ENCODE assay signal across 8 cellular contexts in the genomic region with DNA sequence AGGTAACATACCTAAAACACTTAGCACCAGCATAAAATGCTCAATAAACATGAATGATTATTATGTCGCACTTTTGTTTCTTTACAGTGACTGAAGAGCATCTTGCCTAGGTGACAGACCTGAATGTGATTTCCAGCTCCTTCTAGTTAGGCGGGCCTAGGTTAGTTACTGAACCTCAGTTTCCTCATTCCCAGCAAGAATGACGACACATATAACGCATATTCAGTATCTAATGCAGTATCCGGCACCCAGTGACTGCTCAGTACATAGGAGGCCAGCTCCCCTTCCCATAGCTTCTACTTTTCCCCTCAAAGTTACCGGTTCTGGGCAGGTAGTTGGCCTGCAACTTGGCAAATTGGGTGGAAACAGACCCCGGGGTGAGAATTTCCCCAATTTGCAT. TPM values are rescaled to one million over a fixed set of nuclear protein-coding genes. Genes with fewer than 3 reads are reported as not detected.
DNase-seq lines count a peak whose midpoint lies in the region; ATAC-seq, FAIRE-seq and TF ChIP-seq lines count a peak whose summit lies in the region.

No MANE protein-coding gene starts in this region.

- peaks cover 0 to 4% (median 0%) of the 10 kb centered on the region in 7 donors for H3K9me3 Mint-ChIP-seq in CD14-positive monocyte
- no peaks in the 10 kb centered on the region for H3K9me3 Mint-ChIP-seq in astrocyte (ENCODE audit: unreplicated experiment)

- no peaks in the 10 kb centered on the region for H4K20me1 ChIP-seq in astrocyte (ENCODE audit: insufficient read depth, low read length)

- ATAC-seq in HG03378 (IDR thresholded peaks at IDR 0.05; ENCODE audit: unreplicated experiment) = no peak

- no peak for TF ChIP-seq EP300 in Ishikawa (IDR thresholded peaks at IDR 0.05; ENCODE audit: borderline replicate concordance)

- no peak for FAIRE-seq in astrocyte (lab: Jason Lieb, UNC)

- H3K4me1 Mint-ChIP-seq in CD14-positive monocyte (peaks cover 40% of the 10 kb centered on the region), astrocyte (ENCODE audit: low read depth, unreplicated experiment) (peaks cover 11% of the 10 kb centered on the region)

- peak overlapping the region; percentile 54 for H3K27ac ChIP-seq in astrocyte (ENCODE audit: low read depth, low read length)
- H3K27ac ChIP-seq in mucosa of rectum (ENCODE audit: low read depth in 2 of 2, low read length in 2 of 2) = no peak overlapping the region

- H3K4me2 ChIP-seq in astrocyte (ENCODE audit: low read length) = peak overlapping the region; percentile 99

- H3K4me3 ChIP-seq in astrocyte (ENCODE audit: insufficient read depth, low read depth, low read length) (peak overlapping the region; percentile 79), mucosa of rectum (ENCODE audit: low read length in 2 of 2) (peak overlapping the region; percentile 71 to 89)

- H3K9me3 ChIP-seq in astrocyte (ENCODE audit: insufficient read depth, low read depth, low read length) (no peaks in the 10 kb centered on the region), mucosa of rectum (ENCODE audit: control insufficient read depth in 2 of 2, low read length in 2 of 2) (no peaks in the 10 kb centered on the region)

- H3K36me3 ChIP-seq in astrocyte (ENCODE audit: insufficient read depth, low read length) (peaks cover 6% of the 10 kb centered on the region), mucosa of rectum (ENCODE audit: control insufficient read depth in 2 of 2, insufficient read depth in 2 of 2, low read length in 2 of 2) (peaks cover 0 to 4% of the 10 kb centered on the region in 2 donors)

- no peak for TF ChIP-seq CTCF in CD14-positive monocyte (IDR thresholded peaks at IDR 0.05)
- TF ChIP-seq CTCF in astrocyte (IDR thresholded peaks at IDR 0.05; ENCODE audit: insufficient read depth, low read depth, low read length) = no peak

- H3K4me1 ChIP-seq in astrocyte (ENCODE audit: insufficient read depth, low read length) (peaks cover 10% of the 10 kb centered on the region), mucosa of rectum (ENCODE audit: control insufficient read depth in 2 of 2, insufficient read depth in 2 of 2, low read length in 2 of 2) (peaks cover 7 to 18% of the 10 kb centered on the region in 2 donors)

- H2AFZ ChIP-seq in astrocyte (ENCODE audit: low read depth, low read length) = peak overlapping the region; percentile 96

- H3K27ac Mint-ChIP-seq in CD14-positive monocyte = peak overlapping the region in 6 of 7 donors; percentile 54 to 89 (median 82)
- peak overlapping the region; percentile 41 for H3K27ac Mint-ChIP-seq in astrocyte (ENCODE audit: unreplicated experiment)

- H3K27me3 Mint-ChIP-seq in CD14-positive monocyte (ENCODE audit: low read depth in 3 of 3) (peaks cover 0 to 2% (median 0%) of the 10 kb centered on the region in 3 donors), astrocyte (ENCODE audit: low read depth, unreplicated experiment) (no peaks in the 10 kb centered on the region)

- no peak for TF ChIP-seq RAD21 in Ishikawa (IDR thresholded peaks at IDR 0.05; ENCODE audit: low read depth)

- DNase-seq in CD14-positive monocyte (ENCODE audit: low spot score) = no peak
- DNase-seq in astrocyte (ENCODE audit: low read depth) = no peak
- no peak for DNase-seq in ACHN
- DNase-seq in stimulated activated CD8-positive, alpha-beta memory T cell treated with anti-CD3 and anti-CD28 coated beads, Interleukin-4, amount 100 ng/mL, for 48 hours = no peak
- DNase-seq in DMS153 (lab: John Stamatoyannopoulos, UW) = no peak

- peaks cover 12 to 19% of the 10 kb centered on the region in 2 donors for H3K36me3 Mint-ChIP-seq in CD14-positive monocyte
- H3K36me3 Mint-ChIP-seq in astrocyte (ENCODE audit: low read depth, unreplicated experiment) = peaks cover 1% of the 10 kb centered on the region

- in situ Hi-C loops in ACHN (cut with HindIII; ENCODE audit: low pct_ligation_motif_present, low pct_unique_long_range_greater_than_20kb, low sequenced_read_pairs) = no loop called here

- intact Hi-C loops in CD14-positive monocyte (cut with micrococcal nuclease) = loop anchor here in 1 of 2 donors (5.0 kb wide), 1 partner anchor 36 kb away; no protein-coding TSS in a partner anchor

- H3K4me3 Mint-ChIP-seq in CD14-positive monocyte (peak overlapping the region; percentile 92), astrocyte (ENCODE audit: unreplicated experiment) (peak overlapping the region; percentile 92)

- peaks cover 25% of the 10 kb centered on the region for H3K79me2 ChIP-seq in astrocyte (ENCODE audit: insufficient read depth, low read length)

- H3K9ac ChIP-seq in astrocyte (ENCODE audit: low read length) = peak overlapping the region; percentile 89
- H3K9ac ChIP-seq in mucosa of rectum (ENCODE audit: low read depth in 1 of 2, low read length in 2 of 2) = peak overlapping the region in 1 of 2 donors; percentile 81

- H3K27me3 ChIP-seq in astrocyte (ENCODE audit: insufficient read depth, low read length) = no peaks in the 10 kb centered on the region
- H3K27me3 ChIP-seq in mucosa of rectum (ENCODE audit: control insufficient read depth in 2 of 2, insufficient read depth in 2 of 2, low read length in 2 of 2) = no peaks in the 10 kb centered on the region

TF ChIP-seq in Ishikawa, 13 proteins besides CTCF, POLR2A, EP300 and RAD21:
- 0 out of 2 replicates have a peak, but pooled peaks have one; percentile 11 for TF ChIP-seq TEAD4 (IDR thresholded peaks at IDR 0.05)
- no peak for TF ChIP-seq CEBPB (IDR thresholded peaks at IDR 0.05)

RNA-seq across cellular contexts. Expression of gene AUNIP, which starts 0.8 kb away (rescaled TPM):
- polyA plus RNA-seq in CD14-positive monocyte = under 1 TPM; 0.44 TPM
- 1.3 and 2.1 TPM in 2 replicates for total RNA-seq in astrocyte

RNA-seq across cellular contexts. Expression of gene PAQR7, which starts 17.0 kb away (rescaled TPM):
- 1 to 10 TPM in 1 of 2 donors, under 1 TPM in 1; 0.92 to 1.0 TPM for polyA plus RNA-seq in CD14-positive monocyte
- 14.5 and 15.1 TPM in 2 replicates for total RNA-seq in astrocyte

RNA-seq across cellular contexts. Expression of gene MTFR1L, which starts 38.7 kb away (rescaled TPM):
- polyA plus RNA-seq in CD14-positive monocyte = 10 to 100 TPM; 67.3 to 69.9 TPM
- total RNA-seq in astrocyte = 44.6 and 51.2 TPM in 2 replicates

RNA-seq across cellular contexts. Expression of gene STMN1, which starts 47.7 kb away (rescaled TPM):
- polyA plus RNA-seq in CD14-positive monocyte = 1 to 10 TPM; 3.5 to 8.1 TPM
- 130 and 173 TPM in 2 replicates for total RNA-seq in astrocyte

RNA-seq across cellular contexts. Expression of gene SELENON, which starts 58.5 kb away (rescaled TPM):
- polyA plus RNA-seq in CD14-positive monocyte = 1 to 10 TPM; 1.5 to 3.5 TPM
- total RNA-seq in astrocyte = 64.1 and 67.0 TPM in 2 replicates
